ENCODE assay signal across 13 cellular contexts in genomic region chr4:53705972-53706371, GRCh38.
"Had no signal": no experiment of that assay in that cellular context is flagged by ENCODE, and none has a peak within 500 bp of the region (broad histone marks: within the 10 kb centered on the region; RNA-seq: fewer than 3 reads in every experiment).

No MANE protein-coding gene starts in this region.

- H3K9me3 ChIP-seq: ascending aorta, prostate gland, right lobe of liver had no signal

- H3K4me3 Mint-ChIP-seq: activated T-helper 1 cell treated with anti-CD3 and anti-CD28 coated beads, Interleukin-12 subunit alpha, Interleukin-12 subunit beta, Interleukin-2, Interleukin-4 antibody, amounts not matched to agents 30 ng/mL and 10 ng/mL and 1 ng/mL, durations not matched to agents 14 hours and 24 hours and 36 hours; endodermal cell; natural killer cell treated with Interleukin-12 subunit alpha and Interleukin-12 subunit beta and Interleukin-15 and Interleukin-18, amount 100 ng/mL, for 72 hours; stimulated activated naive CD8-positive, alpha-beta T cell treated with anti-CD3 and anti-CD28 coated beads, Interleukin-15, amount 100 ng/mL, for 72 hours; type B pancreatic cell had no signal

- ATAC-seq: natural killer cell treated with Interleukin-12 subunit alpha and Interleukin-12 subunit beta and Interleukin-15 and Interleukin-18, amount 100 ng/mL, for 72 hours; stimulated activated naive CD8-positive, alpha-beta T cell treated with anti-CD3 and anti-CD28 coated beads, Interleukin-15, amount 100 ng/mL, for 72 hours had no signal

- H3K27me3 Mint-ChIP-seq: natural killer cell treated with Interleukin-12 subunit alpha and Interleukin-12 subunit beta and Interleukin-15 and Interleukin-18, amount 100 ng/mL, for 72 hours had no signal

- H3K36me3 ChIP-seq: ascending aorta, prostate gland, right lobe of liver had no signal

- H3K27me3 ChIP-seq: ascending aorta, right lobe of liver had no signal

- DNase-seq: activated CD4-positive, CD25-positive, alpha-beta regulatory T cell treated with anti-CD3 and anti-CD28 coated beads, Interleukin-2, amount 50 U/mL, for 72 hours; activated naive CD4-positive, alpha-beta T cell; left colon; occipital lobe; right lobe of liver; stimulated activated naive CD8-positive, alpha-beta T cell treated with anti-CD3 and anti-CD28 coated beads, Interleukin-15, amount 100 ng/mL, for 72 hours had no signal

- H3K4me3 ChIP-seq: ascending aorta, lung, prostate gland, right lobe of liver had no signal

- H3K36me3 Mint-ChIP-seq: natural killer cell treated with Interleukin-12 subunit alpha and Interleukin-12 subunit beta and Interleukin-15 and Interleukin-18, amount 100 ng/mL, for 72 hours had no signal

- H3K27ac ChIP-seq: ascending aorta, prostate gland, right lobe of liver had no signal

- H3K27ac Mint-ChIP-seq: activated T-helper 1 cell treated with anti-CD3 and anti-CD28 coated beads, Interleukin-12 subunit alpha, Interleukin-12 subunit beta, Interleukin-2, Interleukin-4 antibody, amounts not matched to agents 30 ng/mL and 10 ng/mL and 1 ng/mL, durations not matched to agents 14 hours and 24 hours and 36 hours; endodermal cell; natural killer cell treated with Interleukin-12 subunit alpha and Interleukin-12 subunit beta and Interleukin-15 and Interleukin-18, amount 100 ng/mL, for 72 hours; stimulated activated naive CD8-positive, alpha-beta T cell treated with anti-CD3 and anti-CD28 coated beads, Interleukin-15, amount 100 ng/mL, for 72 hours; type B pancreatic cell had no signal

- H3K4me1 ChIP-seq: prostate gland had no signal

- H3K9me3 Mint-ChIP-seq: activated T-helper 1 cell treated with anti-CD3 and anti-CD28 coated beads, Interleukin-12 subunit alpha, Interleukin-12 subunit beta, Interleukin-2, Interleukin-4 antibody, amounts not matched to agents 30 ng/mL and 10 ng/mL and 1 ng/mL, durations not matched to agents 14 hours and 24 hours and 36 hours; endodermal cell; natural killer cell treated with Interleukin-12 subunit alpha and Interleukin-12 subunit beta and Interleukin-15 and Interleukin-18, amount 100 ng/mL, for 72 hours; stimulated activated naive CD8-positive, alpha-beta T cell treated with anti-CD3 and anti-CD28 coated beads, Interleukin-15, amount 100 ng/mL, for 72 hours; type B pancreatic cell had no signal
